In the genomic region with DNA sequence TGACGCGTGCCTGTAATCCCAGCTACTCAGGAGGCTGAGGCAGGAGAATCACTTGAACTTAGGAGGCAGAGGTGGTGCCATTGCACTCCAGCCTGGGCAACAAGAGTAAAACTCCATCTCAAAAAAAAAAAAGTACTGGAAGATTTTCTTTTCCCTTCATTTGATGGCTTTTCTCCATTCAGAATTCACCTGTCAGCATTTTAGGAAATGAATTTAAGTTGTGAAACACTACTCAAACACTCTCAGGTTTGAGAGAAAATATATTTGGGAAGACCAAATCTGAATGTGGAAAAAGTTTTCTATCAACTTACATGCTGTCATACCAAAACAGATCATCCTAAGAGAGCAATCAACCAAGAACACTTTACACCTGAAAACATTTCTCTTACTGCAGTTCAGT, we compare ENCODE assay signal across 1 cellular context.
A peak's percentile ranks its signal among the peaks of the same experiment; 100 is the strongest.
TF ChIP-seq lines count a peak whose summit lies in the region.

No MANE protein-coding gene starts in this region.

TF ChIP-seq in K562, 482 proteins besides CTCF, POLR2A, EP300 and RAD21:
- TF ChIP-seq MAFG (tag; conservative IDR thresholded peaks at IDR 0.05): peak; percentile 35; the same call in 1 of the 2 replicates
- no peak for TF ChIP-seq TAF15 (IDR thresholded peaks at IDR 0.05; ENCODE audit: low read depth, low read length)
- no peak for TF ChIP-seq FIP1L1 (IDR thresholded peaks at IDR 0.05; ENCODE audit: low read depth, low read length, poor library complexity, severe bottlenecking)
- TF ChIP-seq PHTF2 (CRISPR knock-in tag; IDR thresholded peaks at IDR 0.05): no peak
- TF ChIP-seq CEBPB (tag; IDR thresholded peaks at IDR 0.05): no peak
- TF ChIP-seq, protein P1, sequence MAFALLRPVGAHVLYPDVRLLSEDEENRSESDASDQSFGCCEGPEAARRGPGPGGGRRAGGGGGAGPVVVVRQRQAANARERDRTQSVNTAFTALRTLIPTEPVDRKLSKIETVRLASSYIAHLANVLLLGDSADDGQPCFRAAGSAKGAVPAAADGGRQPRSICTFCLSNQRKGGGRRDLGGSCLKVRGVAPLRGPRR (CRISPR knock-in tag; IDR thresholded peaks at IDR 0.05): no peak
- TF ChIP-seq ZNF445 (CRISPR knock-in tag; IDR thresholded peaks at IDR 0.05; ENCODE audit: low read depth): no peak
- peak; percentile 15; the same call in 1 of the 2 replicates for TF ChIP-seq MAFF (IDR thresholded peaks at IDR 0.05; ENCODE audit: low read length)
- TF ChIP-seq RBFOX2 (IDR thresholded peaks at IDR 0.05; ENCODE audit: low read depth, low read length): no peak
- peak; percentile 58 for TF ChIP-seq ZNF316 (IDR thresholded peaks at IDR 0.05)
- no peak for TF ChIP-seq FOS (IDR thresholded peaks at IDR 0.05; ENCODE audit: extremely low read depth, insufficient read length)
- TF ChIP-seq C11orf30 (IDR thresholded peaks at IDR 0.05; ENCODE audit: low read depth): peak; percentile 36; the same call in 1 of the 2 replicates
- no peak for TF ChIP-seq NRF1 (conservative IDR thresholded peaks at IDR 0.05 in 1 of 2, IDR thresholded peaks at IDR 0.05 in 1 of 2)
- no peak for TF ChIP-seq ETV1 (tag; conservative IDR thresholded peaks at IDR 0.05; ENCODE audit: low read depth)
- no peak for TF ChIP-seq NFXL1 (CRISPR knock-in tag; IDR thresholded peaks at IDR 0.05)
